ENCODE assay signal across 19 cellular contexts in the genomic region with DNA sequence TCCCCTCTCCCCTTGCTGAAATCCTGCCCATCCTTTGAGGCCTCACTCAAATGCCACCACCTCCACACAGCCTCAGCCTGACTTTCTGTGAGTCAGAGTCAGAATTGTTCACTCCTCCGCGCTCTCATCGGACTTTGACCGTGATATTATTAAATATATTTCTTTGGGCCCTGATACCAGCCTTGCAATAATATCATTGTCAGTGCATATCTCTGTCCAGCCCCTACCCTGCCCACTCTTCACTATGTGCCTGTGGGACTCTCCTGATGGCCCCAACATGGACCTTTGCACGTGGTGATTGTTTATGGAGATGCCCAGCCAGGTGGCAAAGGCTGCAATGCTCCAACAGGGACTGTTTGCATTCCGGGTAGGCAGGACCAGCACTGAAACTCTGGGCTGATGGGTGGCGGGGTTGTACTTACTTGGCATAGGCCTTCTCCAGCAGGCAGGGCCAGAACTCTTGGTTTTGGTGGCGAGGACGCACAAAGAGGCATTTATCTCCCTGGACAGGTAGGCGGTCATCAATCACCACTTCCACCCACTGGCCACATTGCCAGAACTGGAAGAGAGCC. TPM values are rescaled to one million over a fixed set of nuclear protein-coding genes. Genes with fewer than 3 reads are reported as not detected.
DNase-seq lines count a peak whose midpoint lies in the region; ATAC-seq and TF ChIP-seq lines count a peak whose summit lies in the region.
"Had no signal": no experiment of that assay in that cellular context is flagged by ENCODE, and none has a peak within 500 bp of the region (broad histone marks: within the 10 kb centered on the region; RNA-seq: fewer than 3 reads in every experiment).

No MANE protein-coding gene starts in this region.

- intact Hi-C loops in colonic mucosa (cut with DNase I): no loop called here

- ATAC-seq in upper lobe of left lung (ENCODE audit: low FRiP score in 2 of 2) (no peak), HG03196 (IDR thresholded peaks at IDR 0.05; ENCODE audit: unreplicated experiment) (no peak)

- H3K9me3 ChIP-seq in colonic mucosa: no peaks in the 10 kb centered on the region
- no peaks in the 10 kb centered on the region for H3K9me3 ChIP-seq in upper lobe of left lung

- H3K36me3 ChIP-seq in colonic mucosa: no peaks in the 10 kb centered on the region
- H3K36me3 ChIP-seq in upper lobe of left lung: no peaks in the 10 kb centered on the region

- H3K4me3 ChIP-seq in colonic mucosa (no peak overlapping the region), upper lobe of left lung (no peak overlapping the region)

- no peak for TF ChIP-seq POLR2A in upper lobe of left lung (IDR thresholded peaks at IDR 0.05)

- no peak overlapping the region for H3K9ac ChIP-seq in colonic mucosa (ENCODE audit: low read depth in 2 of 2, low read length in 2 of 2)
- H3K9ac ChIP-seq: KMS-11 had no signal

- DNase-seq in DMS 273 (lab: John Stamatoyannopoulos, UW; ENCODE audit: unreplicated experiment) (peak; percentile 11), DMS 273 treated with DMSO at 0.1 percent for 48 hours (lab: John Stamatoyannopoulos, UW) (no peak), colonic mucosa (peak; percentile 4), mesenteric fat pad (ENCODE audit: low spot score) (peak; percentile 72), ureter (ENCODE audit: low spot score) (peak; percentile 35), NCI-H2081 (lab: John Stamatoyannopoulos, UW) (no peak), upper lobe of left lung (no peak)
- DNase-seq: H7, HFFc6, NCI-H1417 treated with DMSO at 0.1 percent for 48 hours, NCI-H187 treated with DMSO at 0.1 percent for 48 hours, NCI-H345, NCI-H524 treated with DMSO at 0.1 percent for 48 hours, RPMI8226, SHP77 treated with DMSO at 0.1 percent for 48 hours had no signal

- no peak for TF ChIP-seq EP300 in upper lobe of left lung (IDR thresholded peaks at IDR 0.05)

- WGBS in upper lobe of left lung, 2 donors: 79 to 91% methylated on average over 9 to 10 of the region's 10 CpGs

- no peak overlapping the region for H3K27ac ChIP-seq in colonic mucosa
- H3K27ac ChIP-seq in upper lobe of left lung: no peak overlapping the region
- H3K27ac ChIP-seq: 22Rv1, KMS-11 had no signal

- H3K4me1 ChIP-seq in colonic mucosa (no peaks in the 10 kb centered on the region), upper lobe of left lung (no peaks in the 10 kb centered on the region)

- TF ChIP-seq CTCF in colonic mucosa (IDR thresholded peaks at IDR 0.05): no peak
- TF ChIP-seq CTCF in upper lobe of left lung (IDR thresholded peaks at IDR 0.05): no peak

- H3K27me3 ChIP-seq in colonic mucosa (no peaks in the 10 kb centered on the region), upper lobe of left lung (peaks cover 0 to 3% (median 0%) of the 10 kb centered on the region in 4 donors)

RNA-seq across cellular contexts. Expression of a gene that starts 37.3 kb away (rescaled TPM):
- total RNA-seq in colonic mucosa (10 to 100 TPM; 25.5 to 31.2 TPM), mesenteric fat pad (not detected), ureter (67.4 TPM), upper lobe of left lung (10 to 100 TPM in 5 of 6 donors, 1 to 10 TPM in 1; 9.4 to 46.1 (median 17.5) TPM)
- total RNA-seq: HFFc6, M059J had no signal

Comparison
In these comparisons a context has a peak if more than half of its experiments do, and no peak if none do; other contexts are left out.
1. DNase-seq: peak in DMS 273 (single experiment), colonic mucosa (single experiment), mesenteric fat pad (single experiment) and ureter (single experiment); none in DMS 273 treated with DMSO at 0.1 percent for 48 hours (single experiment), NCI-H2081 (0 of 2) and upper lobe of left lung (0 of 2).
2. RNA of a gene that starts 37.3 kb away (total RNA-seq): 67.4 TPM in ureter (single experiment), 25.5 to 31.2 TPM in colonic mucosa and 9.4 to 46.1 TPM in upper lobe of left lung; not detected in mesenteric fat pad (single experiment); every median in the first group is over 10 times any median in the second.